Comparison of ENCODE assay signal across 14 cellular contexts in the genomic region with DNA sequence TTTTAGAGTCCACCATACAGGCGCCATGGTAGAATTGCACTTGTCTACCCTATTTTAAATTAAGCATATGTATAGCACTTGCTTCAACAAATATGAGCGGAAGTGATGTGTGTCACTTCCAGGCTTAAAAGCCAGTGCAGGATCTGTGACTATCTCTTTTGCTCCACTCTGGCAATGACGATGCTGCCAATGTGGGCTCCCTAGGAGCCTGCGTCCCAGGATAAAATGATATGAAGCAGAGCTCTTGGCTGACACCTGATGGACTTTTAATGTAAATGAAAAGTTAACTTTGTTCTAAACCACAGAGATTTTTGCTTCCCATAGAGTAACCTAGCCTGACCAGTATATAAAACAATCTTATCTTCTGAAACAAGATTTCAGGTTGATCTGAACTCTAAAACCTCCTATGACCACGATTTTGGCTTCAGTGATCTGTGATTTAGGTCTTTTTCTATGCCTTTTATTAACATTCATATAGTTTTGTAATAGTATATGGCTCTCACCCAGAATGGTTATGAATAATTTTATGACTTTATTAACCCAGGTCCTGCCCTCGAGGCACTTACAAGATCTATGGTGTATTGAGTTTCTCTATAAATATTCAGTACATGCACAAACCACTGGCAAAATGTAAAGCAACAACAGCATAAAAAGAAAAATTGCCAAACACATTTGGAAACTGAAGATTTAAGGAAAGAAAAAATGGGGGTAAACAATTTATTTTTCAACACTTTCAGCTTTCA.
A peak's percentile ranks its signal among the peaks of the same experiment; 100 is the strongest.
DNase-seq lines count a peak whose midpoint lies in the region; TF ChIP-seq lines count a peak whose summit lies in the region.
"Had no signal": no experiment of that assay in that cellular context is flagged by ENCODE, and none has a peak within 500 bp of the region (broad histone marks: within the 10 kb centered on the region; RNA-seq: fewer than 3 reads in every experiment).

No MANE protein-coding gene starts in this region.

- DNase-seq in DMS 273 treated with DMSO at 0.1 percent for 48 hours (lab: John Stamatoyannopoulos, UW): peak; percentile 47
- peak; percentile 46 for DNase-seq in iPS-NIHi7 (ENCODE audit: extremely low spot score)
- DNase-seq in kidney glomerular epithelial cell (lab: John Stamatoyannopoulos, UW): no peak
- DNase-seq in OCI-M2 (lab: John Stamatoyannopoulos, UW; ENCODE audit: unreplicated experiment): no peak
- DNase-seq in T-helper 2 cell: no peak
- no peak for DNase-seq in activated CD4-positive, alpha-beta T cell treated with anti-CD3 and anti-CD28 coated beads, Interleukin-2, amount 50 U/mL, for 48 hours
- DNase-seq: activated CD4-positive, alpha-beta T cell treated with anti-CD3 and anti-CD28 coated beads, Interleukin-2, amount 50 U/mL, for 4 hours; effector CD4-positive, alpha-beta T cell; hypothalamus; mucosa of descending colon; NCI-H2029; sigmoid colon had no signal

- H3K27ac ChIP-seq in VCaP: no peak overlapping the region
- H3K27ac ChIP-seq: sigmoid colon had no signal

- TF ChIP-seq CTCF in LNCAP (IDR thresholded peaks at IDR 0.05) (peak; percentile 56; the same call in 1 of the 2 replicates), VCaP (conservative IDR thresholded peaks at IDR 0.05) (peak; percentile 58)

Comparison
In these comparisons a context has a peak if more than half of its experiments do, and no peak if none do; other contexts are left out.
1. DNase-seq: peak in DMS 273 treated with DMSO at 0.1 percent for 48 hours (single experiment) and iPS-NIHi7 (single experiment); none in kidney glomerular epithelial cell (single experiment), OCI-M2 (single experiment), T-helper 2 cell (0 of 5) and activated CD4-positive, alpha-beta T cell treated with anti-CD3 and anti-CD28 coated beads, Interleukin-2, amount 50 U/mL, for 48 hours (0 of 2).